ENCODE assay signal across 3 cellular contexts in the genomic region with DNA sequence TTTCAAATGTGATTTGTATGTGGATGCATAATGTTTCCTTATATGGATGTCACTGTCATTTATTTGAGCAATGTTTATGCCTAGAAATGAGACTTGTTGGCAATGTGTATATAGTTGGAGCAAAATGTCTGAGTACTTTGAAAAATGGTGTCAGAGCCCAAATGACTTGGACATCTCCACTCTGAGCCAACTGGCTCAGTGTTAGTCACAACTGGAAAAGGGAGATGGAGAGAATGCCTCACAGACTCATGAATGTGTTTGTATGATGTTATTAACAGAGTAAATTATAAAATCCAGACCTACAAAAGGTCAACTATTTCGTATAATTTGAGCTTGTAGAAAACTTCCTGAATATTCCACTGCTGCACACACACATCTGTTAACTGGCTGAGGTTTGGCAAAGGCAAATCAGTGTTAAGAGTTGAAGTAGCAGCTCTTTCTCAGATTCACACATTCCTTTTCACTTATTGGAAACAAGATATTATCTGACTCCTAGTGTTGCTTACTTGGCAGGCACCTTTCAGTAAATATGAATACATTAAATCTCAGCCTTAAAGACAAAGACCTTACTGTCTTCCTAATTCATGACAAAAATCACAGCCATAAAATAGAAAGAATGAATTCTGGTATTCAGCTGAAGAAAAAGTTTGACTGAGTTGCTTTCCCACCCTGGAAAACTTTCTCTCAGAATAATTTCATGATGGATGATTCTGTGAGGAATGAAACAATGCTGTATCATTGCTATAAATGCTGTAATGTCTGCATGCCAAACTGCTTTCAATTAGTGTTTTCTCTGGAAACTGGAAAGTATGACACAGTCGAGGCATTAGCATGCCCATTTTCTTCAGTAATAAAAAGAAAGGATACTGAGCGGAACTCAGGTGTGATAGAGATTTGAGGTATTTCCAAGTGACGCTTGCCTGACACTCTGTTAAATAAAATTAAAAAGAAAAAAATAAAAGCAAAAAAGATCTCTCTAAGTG.
TF ChIP-seq lines count a peak whose summit lies in the region.

No MANE protein-coding gene starts in this region.

TF ChIP-seq in SK-N-SH, 30 proteins besides CTCF, POLR2A, EP300 and RAD21:
- TF ChIP-seq ELF1 (IDR thresholded peaks at IDR 0.05) (no peak), FOSL2 (IDR thresholded peaks at IDR 0.05; ENCODE audit: borderline replicate concordance, low read depth) (no peak), YY1 (IDR thresholded peaks at IDR 0.05; ENCODE audit: low read depth) (no peak), JUND (IDR thresholded peaks at IDR 0.05) (no peak), NRF1 (IDR thresholded peaks at IDR 0.05; ENCODE audit: low read depth, low read length) (no peak), TAF1 (IDR thresholded peaks at IDR 0.05; ENCODE audit: borderline replicate concordance, low read depth, low read length) (no peak), POLR2AphosphoS5 (IDR thresholded peaks at IDR 0.05; ENCODE audit: low read depth, low read length) (no peak), GATA2 (CRISPR knock-in tag; IDR thresholded peaks at IDR 0.05) (no peak), TCF12 (IDR thresholded peaks at IDR 0.05) (no peak), RCOR1 (IDR thresholded peaks at IDR 0.05; ENCODE audit: low read length) (no peak), RXRA (IDR thresholded peaks at IDR 0.05; ENCODE audit: borderline replicate concordance, low read depth) (no peak), SMC3 (IDR thresholded peaks at IDR 0.05; ENCODE audit: low read depth, low read length) (no peak), MXI1 (IDR thresholded peaks at IDR 0.05; ENCODE audit: low read depth, low read length) (no peak), GABPA (IDR thresholded peaks at IDR 0.05; ENCODE audit: low read depth) (no peak), NFIC (IDR thresholded peaks at IDR 0.05; ENCODE audit: borderline replicate concordance) (no peak), CHD2 (IDR thresholded peaks at IDR 0.05; ENCODE audit: low read length, partially characterized antibody) (no peak)
- TF ChIP-seq, protein P1, sequence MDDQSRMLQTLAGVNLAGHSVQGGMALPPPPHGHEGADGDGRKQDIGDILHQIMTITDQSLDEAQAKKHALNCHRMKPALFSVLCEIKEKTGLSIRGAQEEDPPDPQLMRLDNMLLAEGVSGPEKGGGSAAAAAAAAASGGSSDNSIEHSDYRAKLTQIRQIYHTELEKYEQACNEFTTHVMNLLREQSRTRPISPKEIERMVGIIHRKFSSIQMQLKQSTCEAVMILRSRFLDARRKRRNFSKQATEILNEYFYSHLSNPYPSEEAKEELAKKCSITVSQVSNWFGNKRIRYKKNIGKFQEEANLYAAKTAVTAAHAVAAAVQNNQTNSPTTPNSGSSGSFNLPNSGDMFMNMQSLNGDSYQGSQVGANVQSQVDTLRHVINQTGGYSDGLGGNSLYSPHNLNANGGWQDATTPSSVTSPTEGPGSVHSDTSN (IDR thresholded peaks at IDR 0.05), result no peak
- TF ChIP-seq, protein P2, sequence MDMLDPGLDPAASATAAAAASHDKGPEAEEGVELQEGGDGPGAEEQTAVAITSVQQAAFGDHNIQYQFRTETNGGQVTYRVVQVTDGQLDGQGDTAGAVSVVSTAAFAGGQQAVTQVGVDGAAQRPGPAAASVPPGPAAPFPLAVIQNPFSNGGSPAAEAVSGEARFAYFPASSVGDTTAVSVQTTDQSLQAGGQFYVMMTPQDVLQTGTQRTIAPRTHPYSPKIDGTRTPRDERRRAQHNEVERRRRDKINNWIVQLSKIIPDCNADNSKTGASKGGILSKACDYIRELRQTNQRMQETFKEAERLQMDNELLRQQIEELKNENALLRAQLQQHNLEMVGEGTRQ (IDR thresholded peaks at IDR 0.05; ENCODE audit: borderline replicate concordance, low read depth, low read length), result no peak
TF ChIP-seq in SK-N-SH: peak in this region for 0.

TF ChIP-seq in SK-N-SH treated with all-trans-retinoic acid at 6 μM for 48 hours, 23 proteins besides CTCF, POLR2A, EP300 and RAD21:
- TF ChIP-seq, protein P3, sequence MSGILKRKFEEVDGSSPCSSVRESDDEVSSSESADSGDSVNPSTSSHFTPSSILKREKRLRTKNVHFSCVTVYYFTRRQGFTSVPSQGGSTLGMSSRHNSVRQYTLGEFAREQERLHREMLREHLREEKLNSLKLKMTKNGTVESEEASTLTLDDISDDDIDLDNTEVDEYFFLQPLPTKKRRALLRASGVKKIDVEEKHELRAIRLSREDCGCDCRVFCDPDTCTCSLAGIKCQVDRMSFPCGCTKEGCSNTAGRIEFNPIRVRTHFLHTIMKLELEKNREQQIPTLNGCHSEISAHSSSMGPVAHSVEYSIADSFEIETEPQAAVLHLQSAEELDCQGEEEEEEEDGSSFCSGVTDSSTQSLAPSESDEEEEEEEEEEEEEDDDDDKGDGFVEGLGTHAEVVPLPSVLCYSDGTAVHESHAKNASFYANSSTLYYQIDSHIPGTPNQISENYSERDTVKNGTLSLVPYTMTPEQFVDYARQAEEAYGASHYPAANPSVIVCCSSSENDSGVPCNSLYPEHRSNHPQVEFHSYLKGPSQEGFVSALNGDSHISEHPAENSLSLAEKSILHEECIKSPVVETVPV (CRISPR knock-in tag; IDR thresholded peaks at IDR 0.05), result no peak

TF ChIP-seq in IMR-90, 13 proteins besides CTCF, POLR2A, EP300 and RAD21:
- TF ChIP-seq MXI1 (IDR thresholded peaks at IDR 0.05; ENCODE audit: borderline replicate concordance, low read depth, low read length) (no peak), RCOR1 (IDR thresholded peaks at IDR 0.05; ENCODE audit: insufficient replicate concordance, low read length) (no peak)
- TF ChIP-seq, protein P4, sequence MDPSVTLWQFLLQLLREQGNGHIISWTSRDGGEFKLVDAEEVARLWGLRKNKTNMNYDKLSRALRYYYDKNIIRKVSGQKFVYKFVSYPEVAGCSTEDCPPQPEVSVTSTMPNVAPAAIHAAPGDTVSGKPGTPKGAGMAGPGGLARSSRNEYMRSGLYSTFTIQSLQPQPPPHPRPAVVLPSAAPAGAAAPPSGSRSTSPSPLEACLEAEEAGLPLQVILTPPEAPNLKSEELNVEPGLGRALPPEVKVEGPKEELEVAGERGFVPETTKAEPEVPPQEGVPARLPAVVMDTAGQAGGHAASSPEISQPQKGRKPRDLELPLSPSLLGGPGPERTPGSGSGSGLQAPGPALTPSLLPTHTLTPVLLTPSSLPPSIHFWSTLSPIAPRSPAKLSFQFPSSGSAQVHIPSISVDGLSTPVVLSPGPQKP (IDR thresholded peaks at IDR 0.05; ENCODE audit: borderline replicate concordance, low read depth, low read length), result no peak
